ENCODE assay signal across 38 cellular contexts in the genomic region with DNA sequence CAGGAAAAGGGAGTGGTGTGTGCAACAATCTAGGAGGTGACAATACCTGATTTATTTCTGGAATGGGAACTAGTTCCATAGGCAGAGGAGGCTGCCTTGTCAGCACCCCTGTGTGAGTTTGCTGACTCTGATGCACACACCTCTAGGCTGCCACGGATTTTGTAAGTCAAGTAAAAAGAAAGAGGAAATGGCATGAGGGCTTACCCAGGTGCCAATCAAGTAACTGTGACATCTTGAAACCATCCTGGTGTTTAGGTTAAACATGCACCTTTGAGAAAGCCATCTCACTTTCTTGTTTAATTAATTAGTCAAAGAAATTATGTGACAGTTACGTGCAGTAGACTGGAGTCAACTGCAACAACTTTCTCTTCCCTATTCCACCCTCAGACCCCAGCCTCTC. TPM values are rescaled to one million over a fixed set of nuclear protein-coding genes. Genes with fewer than 3 reads are reported as not detected.
"Had no signal": no experiment of that assay in that cellular context is flagged by ENCODE, and none has a peak within 500 bp of the region (broad histone marks: within the 10 kb centered on the region; RNA-seq: fewer than 3 reads in every experiment).

No MANE protein-coding gene starts in this region.

- H3K27ac Mint-ChIP-seq: activated CD4-positive, alpha-beta memory T cell treated with anti-CD3 and anti-CD28 coated beads, Interleukin-2, amount 10 ng/mL, durations not matched to agents 7 days and 5 days; activated CD4-positive, alpha-beta T cell treated with anti-CD3 and anti-CD28 coated beads, Interleukin-2, amount 10 ng/mL, durations not matched to agents 7 days and 5 days; activated T-cell treated with anti-CD3 and anti-CD28 coated beads, Interleukin-2, amount 50 U/mL, for 24 hours; activated T-helper 17 cell treated with anti-CD3 and anti-CD28 coated beads, Interleukin-2, amount 50 U/mL, for 72 hours; effector memory CD8-positive, alpha-beta T cell; stimulated activated memory B cell treated with anti-CD40 and anti-IgM and Interleukin-4, amounts not matched to agents 10 μg/mL and 1 μg/mL and 100 μg/mL, for 72 hours had no signal

- FAIRE-seq: astrocyte, endothelial cell of umbilical vein, pancreas had no signal

- H3K4me1 Mint-ChIP-seq: activated CD4-positive, alpha-beta memory T cell treated with anti-CD3 and anti-CD28 coated beads, Interleukin-2, amount 10 ng/mL, durations not matched to agents 7 days and 5 days; activated CD4-positive, alpha-beta T cell treated with anti-CD3 and anti-CD28 coated beads, Interleukin-2, amount 10 ng/mL, durations not matched to agents 7 days and 5 days; activated T-helper 17 cell treated with anti-CD3 and anti-CD28 coated beads, Interleukin-2, amount 50 U/mL, for 72 hours; stimulated activated memory B cell treated with anti-CD40 and anti-IgM and Interleukin-4, amounts not matched to agents 10 μg/mL and 1 μg/mL and 100 μg/mL, for 72 hours had no signal

- H3K4me2 ChIP-seq: hepatocyte had no signal

- H3K27me3 ChIP-seq: brain microvascular endothelial cell, dorsolateral prefrontal cortex, gastroesophageal sphincter, hepatocyte, pancreas, stomach, thyroid gland, upper lobe of right lung had no signal

- H2AFZ ChIP-seq: hepatocyte had no signal

- H3K27ac ChIP-seq: brain microvascular endothelial cell, coronary artery, dorsolateral prefrontal cortex, gastroesophageal sphincter, hepatocyte, pancreas, prostate gland, skin epidermis, stomach, thyroid gland, upper lobe of right lung had no signal

- H3K4me1 ChIP-seq: gastroesophageal sphincter, pancreas, prostate gland, stomach, thyroid gland, upper lobe of right lung had no signal

- H3K4me3 ChIP-seq: coronary artery, dorsolateral prefrontal cortex, gastroesophageal sphincter, hepatocyte, pancreas, prostate gland, skin epidermis, stomach, thyroid gland, upper lobe of right lung had no signal

- DNase-seq: activated CD4-positive, alpha-beta memory T cell treated with anti-CD3 and anti-CD28 coated beads, Interleukin-2, amount 10 ng/mL, durations not matched to agents 7 days and 5 days; activated CD4-positive, alpha-beta T cell treated with anti-CD3 and anti-CD28 coated beads for 1 hour; activated CD4-positive, alpha-beta T cell treated with anti-CD3 and anti-CD28 coated beads, Interleukin-2, amount 10 ng/mL, durations not matched to agents 7 days and 5 days; activated CD8-positive, alpha-beta memory T cell treated with anti-CD3 and anti-CD28 coated beads, Interleukin-2, amount 50 U/mL, for 48 hours; activated gamma-delta T cell treated with Interleukin-2 at 50 U/mL for 16 hours; activated naive CD4-positive, alpha-beta T cell treated with anti-CD3 and anti-CD28 coated beads, Interleukin-2, amount 50 U/mL, for 16 hours; activated T-cell treated with anti-CD3 and anti-CD28 coated beads, Interleukin-2, amount 50 U/mL, for 24 hours; amniotic stem cell; brain microvascular endothelial cell; dorsolateral prefrontal cortex; effector memory CD8-positive, alpha-beta T cell; islet precursor cell; left ventricle myocardium superior; pancreas; retina; stimulated activated CD4-positive, alpha-beta T cell treated with anti-CD3 and anti-CD28 coated beads, Interleukin-4, amount 100 ng/mL, for 4 hours; stimulated activated CD8-positive, alpha-beta memory T cell treated with anti-CD3 and anti-CD28 coated beads, Interleukin-4, amount 100 ng/mL, for 48 hours; stomach; T-helper 9 cell; thyroid gland; upper lobe of right lung had no signal

- H3K4me3 Mint-ChIP-seq: activated CD4-positive, alpha-beta memory T cell treated with anti-CD3 and anti-CD28 coated beads, Interleukin-2, amount 10 ng/mL, durations not matched to agents 7 days and 5 days; activated CD4-positive, alpha-beta T cell treated with anti-CD3 and anti-CD28 coated beads, Interleukin-2, amount 10 ng/mL, durations not matched to agents 7 days and 5 days; activated T-cell treated with anti-CD3 and anti-CD28 coated beads, Interleukin-2, amount 50 U/mL, for 24 hours; activated T-helper 17 cell treated with anti-CD3 and anti-CD28 coated beads, Interleukin-2, amount 50 U/mL, for 72 hours; effector memory CD8-positive, alpha-beta T cell; stimulated activated memory B cell treated with anti-CD40 and anti-IgM and Interleukin-4, amounts not matched to agents 10 μg/mL and 1 μg/mL and 100 μg/mL, for 72 hours had no signal

- H3K36me3 Mint-ChIP-seq: stimulated activated memory B cell treated with anti-CD40 and anti-IgM and Interleukin-4, amounts not matched to agents 10 μg/mL and 1 μg/mL and 100 μg/mL, for 72 hours had no signal

- H3K36me3 ChIP-seq: brain microvascular endothelial cell, gastroesophageal sphincter, pancreas, prostate gland, stomach, thyroid gland, upper lobe of right lung had no signal

- H3K9me3 ChIP-seq: pancreas, prostate gland, thyroid gland, upper lobe of right lung had no signal

- H3K9me3 Mint-ChIP-seq: activated CD4-positive, alpha-beta memory T cell treated with anti-CD3 and anti-CD28 coated beads, Interleukin-2, amount 10 ng/mL, durations not matched to agents 7 days and 5 days; activated T-cell treated with anti-CD3 and anti-CD28 coated beads, Interleukin-2, amount 50 U/mL, for 24 hours; effector memory CD8-positive, alpha-beta T cell had no signal

- H3K79me2 ChIP-seq: hepatocyte had no signal

- ATAC-seq: activated T-helper 17 cell treated with anti-CD3 and anti-CD28 coated beads, Interleukin-2, amount 50 U/mL, for 72 hours; effector memory CD8-positive, alpha-beta T cell; gastroesophageal sphincter; left ventricle myocardium superior; pancreas; sciatic nerve; stimulated activated memory B cell treated with anti-CD40 and anti-IgM and Interleukin-4, amounts not matched to agents 10 μg/mL and 1 μg/mL and 100 μg/mL, for 72 hours; upper lobe of right lung had no signal

- H3K27me3 Mint-ChIP-seq: activated T-cell treated with anti-CD3 and anti-CD28 coated beads, Interleukin-2, amount 50 U/mL, for 24 hours; activated T-helper 17 cell treated with anti-CD3 and anti-CD28 coated beads, Interleukin-2, amount 50 U/mL, for 72 hours; stimulated activated memory B cell treated with anti-CD40 and anti-IgM and Interleukin-4, amounts not matched to agents 10 μg/mL and 1 μg/mL and 100 μg/mL, for 72 hours had no signal

RNA-seq across cellular contexts. Expression of gene FAM81B, which starts 32.3 kb away (rescaled TPM):
- total RNA-seq: activated CD4-positive, alpha-beta memory T cell treated with anti-CD3 and anti-CD28 coated beads, Interleukin-2, amount 10 ng/mL, durations not matched to agents 7 days and 5 days; activated CD4-positive, alpha-beta T cell treated with anti-CD3 and anti-CD28 coated beads, Interleukin-2, amount 10 ng/mL, durations not matched to agents 7 days and 5 days; activated T-helper 17 cell treated with anti-CD3 and anti-CD28 coated beads, Interleukin-2, amount 50 U/mL, for 72 hours; cardiac septum; endothelial cell of umbilical vein; fibroblast of lung; fibroblast of villous mesenchyme; gastroesophageal sphincter; lung microvascular endothelial cell; mucosa of gallbladder; sciatic nerve; stomach; upper lobe of right lung had no signal
- polyA plus RNA-seq: endothelial cell of umbilical vein, esophagus, fibroblast of lung, hepatocyte, neural cell had no signal
